Comparison of ENCODE assay signal across 8 cellular contexts in the genomic region with DNA sequence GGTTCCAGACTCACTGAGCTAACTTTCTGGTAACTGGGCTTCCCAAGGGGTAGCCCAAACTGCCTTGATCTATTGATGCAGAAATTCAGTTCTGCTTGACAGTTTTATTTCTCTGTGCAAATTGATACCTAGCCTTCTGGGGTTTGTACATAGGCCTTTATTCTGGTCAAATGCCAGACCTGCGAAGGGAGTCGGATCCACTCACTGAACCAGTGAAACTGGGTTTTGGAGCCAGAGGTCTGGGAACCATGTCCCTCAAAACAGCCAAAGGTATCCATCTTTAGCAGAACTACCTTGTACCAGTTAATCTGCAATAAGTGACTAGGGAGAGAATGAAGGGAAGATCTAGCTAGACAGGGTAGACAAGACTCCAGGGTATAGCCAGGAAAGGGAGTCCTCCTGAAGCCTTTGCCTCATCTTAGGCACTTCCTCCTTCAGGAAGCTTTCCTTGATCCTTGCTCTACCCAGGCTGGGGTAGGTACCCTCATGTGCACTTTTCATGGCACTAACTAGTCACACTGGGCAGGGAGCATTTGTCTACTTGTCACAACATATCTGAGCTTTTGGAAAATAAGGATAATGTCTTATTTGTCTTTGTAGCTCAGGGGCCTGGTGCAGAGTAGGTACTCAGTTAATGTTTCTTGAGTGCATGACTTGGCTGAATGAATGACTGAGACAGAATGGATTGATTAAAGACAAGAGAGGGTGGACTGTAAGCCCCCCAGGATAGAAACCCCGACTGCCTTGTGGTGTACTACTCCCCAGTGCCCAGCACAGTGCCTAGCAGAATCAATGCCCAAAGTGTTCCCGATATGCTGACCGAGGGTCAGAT. TPM values are rescaled to one million over a fixed set of nuclear protein-coding genes. Genes with fewer than 3 reads are reported as not detected.
DNase-seq lines count a peak whose midpoint lies in the region; ATAC-seq and TF ChIP-seq lines count a peak whose summit lies in the region.

No MANE protein-coding gene starts in this region.

- H3K4me3 ChIP-seq in right atrium auricular region (peak overlapping the region; percentile 69 to 73), muscle layer of colon (ENCODE audit: low read depth in 1 of 2, low read length in 2 of 2) (peak overlapping the region; percentile 70 to 93)

- peak overlapping the region; percentile 21 for H3K9ac ChIP-seq in muscle layer of colon (ENCODE audit: low read length)

- peaks cover 9% of the 10 kb centered on the region for H3K36me3 ChIP-seq in right atrium auricular region
- no peaks in the 10 kb centered on the region for H3K36me3 ChIP-seq in muscle layer of colon (ENCODE audit: insufficient read depth, low read length)

- no peaks in the 10 kb centered on the region for H3K9me3 ChIP-seq in right atrium auricular region
- no peaks in the 10 kb centered on the region for H3K9me3 ChIP-seq in muscle layer of colon (ENCODE audit: low read length)

- intact Hi-C loops in left cardiac atrium (cut with DNase I): no loop called here

- in situ Hi-C loops in GM13976 (cut with MboI; ENCODE audit: low sequenced_read_pairs, unreplicated experiment): loop anchor here (25.0 kb wide), 1 partner anchor 284 kb away; a partner anchor contains a TSS

- H3K27ac ChIP-seq in right atrium auricular region (peak overlapping the region; percentile 95), cingulate gyrus (ENCODE audit: low read depth, low read length) (peak overlapping the region; percentile 94), muscle layer of colon (ENCODE audit: low read depth, low read length) (peak overlapping the region; percentile 98)

- peaks cover 0 to 44% of the 10 kb centered on the region in 2 donors for H3K4me1 ChIP-seq in right atrium auricular region
- H3K4me1 ChIP-seq in muscle layer of colon (ENCODE audit: insufficient read depth, low read length): peaks cover 35% of the 10 kb centered on the region

- DNase-seq in right atrium auricular region (ENCODE audit: low spot score) (no peak), left cardiac atrium (no peak), cerebellar nuclear complex (lab: John Stamatoyannopoulos, UW) (no peak), GM13976 (ENCODE audit: low spot score) (no peak)
- no peak for DNase-seq in stimulated activated CD4-positive, alpha-beta T cell treated with anti-CD3 and anti-CD28 coated beads, Interleukin-4, amount 100 ng/mL, for 4 hours

- H3K27me3 ChIP-seq in right atrium auricular region (no peaks in the 10 kb centered on the region), muscle layer of colon (ENCODE audit: control insufficient read depth in 1 of 2, insufficient read depth in 2 of 2, low read length in 2 of 2) (no peaks in the 10 kb centered on the region)

- TF ChIP-seq CTCF in right atrium auricular region (IDR thresholded peaks at IDR 0.05) (no peak), GM13976 (IDR thresholded peaks at IDR 0.05; ENCODE audit: borderline replicate concordance, control extremely low read depth, extremely low read depth, insufficient read depth, missing control alignments) (no peak)

- ATAC-seq in left cardiac atrium (no peak), HG03442 (IDR thresholded peaks at IDR 0.05; ENCODE audit: unreplicated experiment) (no peak)

RNA-seq across cellular contexts. Expression of a gene that starts 1.4 kb away (rescaled TPM):
- total RNA-seq in right atrium auricular region (10 to 100 TPM; 10.3 to 20.5 TPM), left cardiac atrium (10 to 100 TPM; 14.3 to 17.0 TPM)

RNA-seq across cellular contexts. Expression of a gene that starts 6.3 kb away (rescaled TPM):
- total RNA-seq in right atrium auricular region (100 to 1,000 TPM in 1 of 2 donors, 10 to 100 TPM in 1; 71.2 to 119 TPM), left cardiac atrium (10 to 100 TPM; 44.1 to 49.9 TPM)

RNA-seq across cellular contexts. Expression of a gene that starts 20.8 kb away (rescaled TPM):
- total RNA-seq in right atrium auricular region (10 to 100 TPM; 13.7 to 17.3 TPM), left cardiac atrium (10 to 100 TPM; 15.6 to 21.4 TPM)
